ENCODE assay signal across 14 cellular contexts in the genomic region with DNA sequence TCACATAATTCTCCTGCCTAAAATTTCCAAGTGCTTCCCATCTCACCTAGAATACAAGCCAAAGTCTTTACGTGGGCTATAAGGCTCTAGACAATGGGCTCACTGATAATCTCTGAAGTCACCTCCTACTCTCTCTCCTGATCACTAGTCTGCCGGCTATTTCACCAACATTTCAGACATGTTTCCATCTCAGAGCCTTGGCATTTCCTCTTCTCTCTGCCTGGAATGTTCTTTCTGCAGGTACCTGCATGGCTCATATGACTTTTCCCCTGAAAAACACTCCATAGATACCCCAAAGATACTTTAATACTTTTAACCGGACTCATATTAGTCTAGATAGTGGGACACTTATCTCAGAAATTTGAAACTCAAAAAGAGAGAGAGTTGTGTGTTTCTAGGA. TPM values are rescaled to one million over a fixed set of nuclear protein-coding genes. Genes with fewer than 3 reads are reported as not detected.
A peak's percentile ranks its signal among the peaks of the same experiment; 100 is the strongest.
DNase-seq lines count a peak whose midpoint lies in the region; ATAC-seq and TF ChIP-seq lines count a peak whose summit lies in the region.
"Had no signal": no experiment of that assay in that cellular context is flagged by ENCODE, and none has a peak within 500 bp of the region (broad histone marks: within the 10 kb centered on the region; RNA-seq: fewer than 3 reads in every experiment).

No MANE protein-coding gene starts in this region.

- 76% methylated on average over 3 of the region's 3 CpGs for WGBS in mesenchymal stem cell

- H3K4ac ChIP-seq in mesenchymal stem cell (ENCODE audit: low read depth in 1 of 2, low read length in 2 of 2): no peak overlapping the region

- no peak for TF ChIP-seq CTCF in brain microvascular endothelial cell (IDR thresholded peaks at IDR 0.05; ENCODE audit: low read depth, low read length, missing control alignments)

- no peak overlapping the region for H3K9ac ChIP-seq in mesenchymal stem cell (ENCODE audit: low read length)

- peaks cover 2% of the 10 kb centered on the region for H3K4me1 ChIP-seq in mesenchymal stem cell (ENCODE audit: control insufficient read depth, insufficient read depth, low read depth, low read length)

- no peak overlapping the region for H4K91ac ChIP-seq in mesenchymal stem cell (ENCODE audit: low read length)

- no peak for DNase-seq in stimulated activated naive CD8-positive, alpha-beta T cell treated with anti-CD3 and anti-CD28 coated beads, Interleukin-15, Interleukin-2, amounts not matched to agents 100 U/mL and 50 U/mL, for 24 hours
- DNase-seq in brain microvascular endothelial cell: peak; percentile 29
- DNase-seq in mesenchymal stem cell: no peak
- no peak for DNase-seq in NOMO-1 treated with DMSO at 0.1 percent for 48 hours (lab: John Stamatoyannopoulos, UW; ENCODE audit: unreplicated experiment)
- DNase-seq: activated CD8-positive, alpha-beta memory T cell treated with anti-CD3 and anti-CD28 coated beads, Interleukin-2, amount 10 ng/mL, durations not matched to agents 7 days and 5 days; AML-193; mucosa of descending colon; NCI-H2171; stimulated activated CD4-positive, alpha-beta T cell treated with anti-CD3 and anti-CD28 coated beads, Interleukin-15, amount 100 ng/mL, for 24 hours had no signal

- ATAC-seq in stimulated activated naive CD8-positive, alpha-beta T cell treated with anti-CD3 and anti-CD28 coated beads, Interleukin-15, Interleukin-2, amounts not matched to agents 100 U/mL and 50 U/mL, for 24 hours: no peak
- ATAC-seq in HG02973 (IDR thresholded peaks at IDR 0.05; ENCODE audit: unreplicated experiment): no peak
- ATAC-seq in HG02970 (IDR thresholded peaks at IDR 0.05; ENCODE audit: low FRiP score, unreplicated experiment): no peak
- no peak for ATAC-seq in GM19455 (IDR thresholded peaks at IDR 0.05; ENCODE audit: unreplicated experiment)
- ATAC-seq: activated CD8-positive, alpha-beta memory T cell treated with anti-CD3 and anti-CD28 coated beads, Interleukin-2, amount 10 ng/mL, durations not matched to agents 7 days and 5 days; mucosa of descending colon had no signal

- H3K27me3 ChIP-seq in brain microvascular endothelial cell (replicated peaks) (no peaks in the 10 kb centered on the region), mesenchymal stem cell (ENCODE audit: control insufficient read depth in 1 of 2, insufficient read depth in 1 of 2, low read length in 2 of 2) (no peaks in the 10 kb centered on the region)
- H3K27me3 ChIP-seq: tibial nerve had no signal

- no peak overlapping the region for H4K8ac ChIP-seq in mesenchymal stem cell (ENCODE audit: low read length)

- H2AFZ ChIP-seq in mesenchymal stem cell (ENCODE audit: low read depth, low read length): no peak overlapping the region

- H3K18ac ChIP-seq in mesenchymal stem cell (ENCODE audit: low read depth in 1 of 2, low read length in 2 of 2): no peak overlapping the region

- H3K4me3 ChIP-seq in brain microvascular endothelial cell (ENCODE audit: low read depth, low read length) (no peak overlapping the region), mesenchymal stem cell (ENCODE audit: insufficient read depth in 1 of 2, low read depth in 1 of 2, low read length in 2 of 2) (no peak overlapping the region)
- H3K4me3 ChIP-seq: mucosa of descending colon, tibial nerve had no signal

- no peak overlapping the region for H3K4me2 ChIP-seq in mesenchymal stem cell (ENCODE audit: low read length, poor library complexity, severe bottlenecking)

- H3K4me3 Mint-ChIP-seq in stimulated activated naive CD8-positive, alpha-beta T cell treated with anti-CD3 and anti-CD28 coated beads, Interleukin-15, Interleukin-2, amounts not matched to agents 100 ng/mL and 50 ng/mL, for 24 hours: no peak overlapping the region
- H3K4me3 Mint-ChIP-seq: activated CD8-positive, alpha-beta memory T cell treated with anti-CD3 and anti-CD28 coated beads, Interleukin-2, amount 10 ng/mL, durations not matched to agents 7 days and 5 days had no signal

- no peaks in the 10 kb centered on the region for H3K9me3 Mint-ChIP-seq in stimulated activated naive CD8-positive, alpha-beta T cell treated with anti-CD3 and anti-CD28 coated beads, Interleukin-15, Interleukin-2, amounts not matched to agents 100 ng/mL and 50 ng/mL, for 24 hours

- H3K36me3 ChIP-seq in brain microvascular endothelial cell (replicated peaks): peaks cover 3% of the 10 kb centered on the region
- H3K36me3 ChIP-seq in mesenchymal stem cell (ENCODE audit: control insufficient read depth in 1 of 2, insufficient read depth in 2 of 2, low read depth in 1 of 2, low read length in 2 of 2): no peaks in the 10 kb centered on the region

- no peak overlapping the region for H2BK12ac ChIP-seq in mesenchymal stem cell (ENCODE audit: low read length in 2 of 2)

- no peak overlapping the region for H3K27ac ChIP-seq in brain microvascular endothelial cell
- peak overlapping the region; percentile 89 for H3K27ac ChIP-seq in mesenchymal stem cell (ENCODE audit: low read length, poor library complexity, severe bottlenecking)

- no peak overlapping the region for H2AK5ac ChIP-seq in mesenchymal stem cell (ENCODE audit: low read length, severe bottlenecking)

- H2BK15ac ChIP-seq in mesenchymal stem cell (ENCODE audit: low read depth, poor library complexity, severe bottlenecking): no peak overlapping the region

- in situ Hi-C loops in brain microvascular endothelial cell (cut with HindIII; ENCODE audit: low pct_ligation_motif_present, low sequenced_read_pairs): no loop called here

- H3K4me1 Mint-ChIP-seq in stimulated activated naive CD8-positive, alpha-beta T cell treated with anti-CD3 and anti-CD28 coated beads, Interleukin-15, Interleukin-2, amounts not matched to agents 100 ng/mL and 50 ng/mL, for 24 hours (ENCODE audit: low read depth): peaks cover 37% of the 10 kb centered on the region

- no peaks in the 10 kb centered on the region for H3K79me1 ChIP-seq in mesenchymal stem cell (replicated peaks; ENCODE audit: low read length, poor library complexity, severe bottlenecking)

- H2BK5ac ChIP-seq in mesenchymal stem cell (ENCODE audit: low read depth, low read length, poor library complexity, severe bottlenecking): no peak overlapping the region

- H3K9me3 ChIP-seq in mesenchymal stem cell (ENCODE audit: control insufficient read depth, low read length): no peaks in the 10 kb centered on the region
- H3K9me3 ChIP-seq: mucosa of descending colon, tibial nerve had no signal

- peaks cover 68% of the 10 kb centered on the region for H3K36me3 Mint-ChIP-seq in stimulated activated naive CD8-positive, alpha-beta T cell treated with anti-CD3 and anti-CD28 coated beads, Interleukin-15, Interleukin-2, amounts not matched to agents 100 ng/mL and 50 ng/mL, for 24 hours (ENCODE audit: low read depth)

- H3K27ac Mint-ChIP-seq in stimulated activated naive CD8-positive, alpha-beta T cell treated with anti-CD3 and anti-CD28 coated beads, Interleukin-15, Interleukin-2, amounts not matched to agents 100 ng/mL and 50 ng/mL, for 24 hours: peak overlapping the region; percentile 60
- H3K27ac Mint-ChIP-seq: activated CD8-positive, alpha-beta memory T cell treated with anti-CD3 and anti-CD28 coated beads, Interleukin-2, amount 10 ng/mL, durations not matched to agents 7 days and 5 days had no signal

- no peak overlapping the region for H2BK120ac ChIP-seq in mesenchymal stem cell (ENCODE audit: low read depth, low read length)

- no peak overlapping the region for H3K23ac ChIP-seq in mesenchymal stem cell (ENCODE audit: low read length in 2 of 2)

- H3K14ac ChIP-seq in mesenchymal stem cell (ENCODE audit: low read length in 2 of 2): no peak overlapping the region

- no peaks in the 10 kb centered on the region for H3K27me3 Mint-ChIP-seq in stimulated activated naive CD8-positive, alpha-beta T cell treated with anti-CD3 and anti-CD28 coated beads, Interleukin-15, Interleukin-2, amounts not matched to agents 100 ng/mL and 50 ng/mL, for 24 hours
- H3K27me3 Mint-ChIP-seq: activated CD8-positive, alpha-beta memory T cell treated with anti-CD3 and anti-CD28 coated beads, Interleukin-2, amount 10 ng/mL, durations not matched to agents 7 days and 5 days had no signal

RNA-seq across cellular contexts. Expression of a gene that starts 32.7 kb away (rescaled TPM):
- 0.26 TPM for polyA plus RNA-seq in mesenchymal stem cell (2013, experiment 1 of 2)
- 0.23 TPM for polyA plus RNA-seq in mesenchymal stem cell (2013, experiment 2 of 2)
